16 cellular contexts compared by ENCODE assay signal in genomic region chr5:76851713-76852369, GRCh38. TPM values are rescaled to one million over a fixed set of nuclear protein-coding genes. Genes with fewer than 3 reads are reported as not detected.
DNase-seq lines count a peak whose midpoint lies in the region; ATAC-seq and TF ChIP-seq lines count a peak whose summit lies in the region.
"Had no signal": no experiment of that assay in that cellular context is flagged by ENCODE, and none has a peak within 500 bp of the region (broad histone marks: within the 10 kb centered on the region; RNA-seq: fewer than 3 reads in every experiment).

No MANE protein-coding gene starts in this region.

- peak overlapping the region; percentile 35 for H3K27ac Mint-ChIP-seq in activated CD8-positive, alpha-beta memory T cell treated with anti-CD3 and anti-CD28 coated beads, Interleukin-2, amount 10 ng/mL, durations not matched to agents 7 days and 5 days

- no peak overlapping the region for H3K4me3 Mint-ChIP-seq in activated CD8-positive, alpha-beta memory T cell treated with anti-CD3 and anti-CD28 coated beads, Interleukin-2, amount 10 ng/mL, durations not matched to agents 7 days and 5 days
- H3K4me3 Mint-ChIP-seq: neural crest cell had no signal

- in situ Hi-C loops in transverse colon (cut with MboI; ENCODE audit: low pct_ligation_motif_present in 1 of 4, low pct_unique_long_range_greater_than_20kb in 1 of 4, low sequenced_read_pairs in 3 of 4), result no loop called here

- no peak overlapping the region for H3K4me3 ChIP-seq in heart left ventricle
- no peak overlapping the region for H3K4me3 ChIP-seq in transverse colon

- peaks cover 57% of the 10 kb centered on the region for H3K4me1 Mint-ChIP-seq in activated CD8-positive, alpha-beta memory T cell treated with anti-CD3 and anti-CD28 coated beads, Interleukin-2, amount 10 ng/mL, durations not matched to agents 7 days and 5 days
- H3K4me1 Mint-ChIP-seq: neural crest cell had no signal

- H3K9me3 ChIP-seq in heart left ventricle, result peaks cover 0 to 5% (median 0%) of the 10 kb centered on the region in 12 donors
- no peaks in the 10 kb centered on the region for H3K9me3 ChIP-seq in transverse colon

- TF ChIP-seq POLR2A in heart left ventricle (IDR thresholded peaks at IDR 0.05), result no peak
- no peak for TF ChIP-seq POLR2A in transverse colon (IDR thresholded peaks at IDR 0.05)
- TF ChIP-seq POLR2A in erythroblast (IDR thresholded peaks at IDR 0.05; ENCODE audit: low read length), result no peak

- peak overlapping the region in 5 of 12 donors; percentile 25 to 91 (median 36) for H3K27ac ChIP-seq in heart left ventricle
- H3K27ac ChIP-seq in transverse colon, result peak overlapping the region; percentile 11 to 30 (median 28)

- no peak for TF ChIP-seq EP300 in transverse colon (IDR thresholded peaks at IDR 0.05; ENCODE audit: low read depth)

- peaks cover 29% of the 10 kb centered on the region for H3K36me3 Mint-ChIP-seq in activated CD8-positive, alpha-beta memory T cell treated with anti-CD3 and anti-CD28 coated beads, Interleukin-2, amount 10 ng/mL, durations not matched to agents 7 days and 5 days

- no peaks in the 10 kb centered on the region for H3K36me3 ChIP-seq in heart left ventricle
- H3K36me3 ChIP-seq in transverse colon, result no peaks in the 10 kb centered on the region

- CTCF ChIA-PET in activated CD8-positive, alpha-beta memory T cell treated with anti-CD3 and anti-CD28 coated beads, Interleukin-2, amount 10 ng/mL, durations not matched to agents 7 days and 5 days (lab: Charles Lee), result no interaction called here

- H3K27me3 ChIP-seq in heart left ventricle (no peaks in the 10 kb centered on the region), transverse colon (no peaks in the 10 kb centered on the region)

- H3K9me3 Mint-ChIP-seq in activated CD8-positive, alpha-beta memory T cell treated with anti-CD3 and anti-CD28 coated beads, Interleukin-2, amount 10 ng/mL, durations not matched to agents 7 days and 5 days (ENCODE audit: low read depth), result peaks cover 15% of the 10 kb centered on the region
- H3K9me3 Mint-ChIP-seq: neural crest cell had no signal

- intact Hi-C loops in heart left ventricle (cut with DNase I), result no loop called here
- intact Hi-C loops in transverse colon (cut with DNase I; ENCODE audit: low total_unique reads), result no loop called here

- 43 to 52% (median 46%) methylated on average over 7 of the region's 7 CpGs for WGBS in heart left ventricle, 4 donors
- 55 to 56% methylated on average over 7 of the region's 7 CpGs for WGBS in transverse colon (ENCODE audit: low coverage in 1 of 2), 2 donors

- peaks cover 0 to 77% (median 8%) of the 10 kb centered on the region in 12 donors for H3K4me1 ChIP-seq in heart left ventricle
- H3K4me1 ChIP-seq in transverse colon, result peaks cover 0 to 24% (median 14%) of the 10 kb centered on the region in 4 donors

- no peaks in the 10 kb centered on the region for H3K27me3 Mint-ChIP-seq in activated CD8-positive, alpha-beta memory T cell treated with anti-CD3 and anti-CD28 coated beads, Interleukin-2, amount 10 ng/mL, durations not matched to agents 7 days and 5 days

- TF ChIP-seq CTCF in heart left ventricle (IDR thresholded peaks at IDR 0.05), result no peak
- no peak for TF ChIP-seq CTCF in transverse colon (IDR thresholded peaks at IDR 0.05)

- DNase-seq in activated CD8-positive, alpha-beta memory T cell treated with anti-CD3 and anti-CD28 coated beads, Interleukin-2, amount 10 ng/mL, durations not matched to agents 7 days and 5 days, result no peak
- DNase-seq in activated CD8-positive, alpha-beta memory T cell treated with anti-CD3 and anti-CD28 coated beads, Interleukin-2, amount 50 U/mL, for 4 hours, result no peak
- peak; percentile 24 for DNase-seq in SKM-1 (lab: John Stamatoyannopoulos, UW; ENCODE audit: unreplicated experiment)
- peak in 4 of 5 donors; percentile 21 to 66 (median 39) for DNase-seq in heart left ventricle
- DNase-seq in transverse colon, result no peak
- no peak for DNase-seq in activated CD4-positive, alpha-beta T cell treated with anti-CD3 and anti-CD28 coated beads, Interleukin-2, amount 50 U/mL, for 48 hours
- no peak for DNase-seq in erythroblast (lab: John Stamatoyannopoulos, UW)
- DNase-seq in foreskin melanocyte, result no peak
- DNase-seq: cerebellar nuclear complex, DMS53, MM.1S, small intestine had no signal

- no peak for ATAC-seq in activated CD8-positive, alpha-beta memory T cell treated with anti-CD3 and anti-CD28 coated beads, Interleukin-2, amount 10 ng/mL, durations not matched to agents 7 days and 5 days
- ATAC-seq in heart left ventricle, result peak in 3 of 4 donors; percentile 58 to 75 (median 73)
- ATAC-seq: activated naive CD4-positive, alpha-beta T cell treated with anti-CD3 and anti-CD28 coated beads, Interleukin-2, amount 50 U/mL, for 72 hours had no signal

RNA-seq across cellular contexts. Expression of gene S100Z, which starts 2.0 kb away (rescaled TPM):
- 1 to 10 TPM in 1 of 2 experiments, under 1 TPM in 1; 0.42 to 2.1 TPM for total RNA-seq in activated CD8-positive, alpha-beta memory T cell treated with anti-CD3 and anti-CD28 coated beads, Interleukin-2, amount 10 ng/mL, durations not matched to agents 7 days and 5 days
- under 1 TPM in 2 of 9 donors, not detected in 7; 0.29 to 0.59 TPM for total RNA-seq in heart left ventricle
- not detected for polyA plus RNA-seq in heart left ventricle
- total RNA-seq in transverse colon, result under 1 TPM in 1 of 4 donors, not detected in 3; 0.80 TPM
- total RNA-seq: lower leg skin, neural crest cell had no signal
- polyA plus RNA-seq: AG04450 had no signal

RNA-seq across cellular contexts. Expression of gene F2RL1, which starts 33.0 kb away (rescaled TPM):
- under 1 TPM; 0.47 to 0.82 TPM for total RNA-seq in activated CD8-positive, alpha-beta memory T cell treated with anti-CD3 and anti-CD28 coated beads, Interleukin-2, amount 10 ng/mL, durations not matched to agents 7 days and 5 days
- total RNA-seq in heart left ventricle (1 to 10 TPM in 6 of 9 donors, under 1 TPM in 3; 0.87 to 6.6 (median 1.6) TPM), transverse colon (100 to 1,000 TPM in 2 of 4 donors, 10 to 100 TPM in 2; 38.8 to 209 (median 92.1) TPM)
- polyA plus RNA-seq in heart left ventricle, result 1 to 10 TPM in 1 of 2 donors, under 1 TPM in 1; 0.80 to 4.9 TPM

Comparison
In these comparisons a context has a peak if more than half of its experiments do, and no peak if none do; other contexts are left out.
1. DNase-seq: peak in SKM-1 (single experiment) and heart left ventricle (4 of 5); none in activated CD8-positive, alpha-beta memory T cell treated with anti-CD3 and anti-CD28 coated beads, Interleukin-2, amount 10 ng/mL, durations not matched to agents 7 days and 5 days (single experiment), activated CD8-positive, alpha-beta memory T cell treated with anti-CD3 and anti-CD28 coated beads, Interleukin-2, amount 50 U/mL, for 4 hours (single experiment), transverse colon (single experiment), activated CD4-positive, alpha-beta T cell treated with anti-CD3 and anti-CD28 coated beads, Interleukin-2, amount 50 U/mL, for 48 hours (0 of 2), erythroblast (0 of 2) and foreskin melanocyte (single experiment).
2. RNA of gene F2RL1, which starts 33.0 kb away (total RNA-seq): 38.8 to 209 TPM in transverse colon; 0.87 to 6.6 TPM in heart left ventricle and 0.47 to 0.82 TPM in activated CD8-positive, alpha-beta memory T cell treated with anti-CD3 and anti-CD28 coated beads, Interleukin-2, amount 10 ng/mL, durations not matched to agents 7 days and 5 days; every median in the first group is over 4 times any median in the second.